In the genomic region with DNA sequence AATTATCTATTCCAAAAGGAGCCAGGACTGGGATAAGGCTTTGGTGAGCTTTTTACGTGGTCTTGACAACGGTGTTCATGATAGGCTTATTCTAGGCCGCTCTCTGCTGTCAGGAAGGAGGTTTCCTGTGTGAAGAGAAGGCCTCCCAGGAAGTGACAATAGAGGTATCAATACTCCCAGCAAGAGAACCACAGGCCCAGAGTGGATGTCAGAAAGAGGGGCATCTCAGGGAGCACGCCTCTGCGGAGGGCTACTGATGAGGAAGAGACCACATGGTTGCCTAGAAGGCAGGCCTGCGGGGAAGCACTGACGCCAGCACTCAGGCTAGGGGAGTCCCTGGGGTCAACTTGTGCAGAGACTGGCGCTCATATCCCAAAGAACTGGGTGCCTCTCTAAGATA, we compare ENCODE assay signal across 2 cellular contexts.
TF ChIP-seq lines count a peak whose summit lies in the region.

No MANE protein-coding gene starts in this region.

TF ChIP-seq in liver, 16 proteins besides CTCF, POLR2A, EP300 and RAD21 (continued from another document):
- TF ChIP-seq, protein P1, sequence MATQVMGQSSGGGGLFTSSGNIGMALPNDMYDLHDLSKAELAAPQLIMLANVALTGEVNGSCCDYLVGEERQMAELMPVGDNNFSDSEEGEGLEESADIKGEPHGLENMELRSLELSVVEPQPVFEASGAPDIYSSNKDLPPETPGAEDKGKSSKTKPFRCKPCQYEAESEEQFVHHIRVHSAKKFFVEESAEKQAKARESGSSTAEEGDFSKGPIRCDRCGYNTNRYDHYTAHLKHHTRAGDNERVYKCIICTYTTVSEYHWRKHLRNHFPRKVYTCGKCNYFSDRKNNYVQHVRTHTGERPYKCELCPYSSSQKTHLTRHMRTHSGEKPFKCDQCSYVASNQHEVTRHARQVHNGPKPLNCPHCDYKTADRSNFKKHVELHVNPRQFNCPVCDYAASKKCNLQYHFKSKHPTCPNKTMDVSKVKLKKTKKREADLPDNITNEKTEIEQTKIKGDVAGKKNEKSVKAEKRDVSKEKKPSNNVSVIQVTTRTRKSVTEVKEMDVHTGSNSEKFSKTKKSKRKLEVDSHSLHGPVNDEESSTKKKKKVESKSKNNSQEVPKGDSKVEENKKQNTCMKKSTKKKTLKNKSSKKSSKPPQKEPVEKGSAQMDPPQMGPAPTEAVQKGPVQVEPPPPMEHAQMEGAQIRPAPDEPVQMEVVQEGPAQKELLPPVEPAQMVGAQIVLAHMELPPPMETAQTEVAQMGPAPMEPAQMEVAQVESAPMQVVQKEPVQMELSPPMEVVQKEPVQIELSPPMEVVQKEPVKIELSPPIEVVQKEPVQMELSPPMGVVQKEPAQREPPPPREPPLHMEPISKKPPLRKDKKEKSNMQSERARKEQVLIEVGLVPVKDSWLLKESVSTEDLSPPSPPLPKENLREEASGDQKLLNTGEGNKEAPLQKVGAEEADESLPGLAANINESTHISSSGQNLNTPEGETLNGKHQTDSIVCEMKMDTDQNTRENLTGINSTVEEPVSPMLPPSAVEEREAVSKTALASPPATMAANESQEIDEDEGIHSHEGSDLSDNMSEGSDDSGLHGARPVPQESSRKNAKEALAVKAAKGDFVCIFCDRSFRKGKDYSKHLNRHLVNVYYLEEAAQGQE (IDR thresholded peaks at IDR 0.05): no peak
- TF ChIP-seq RXRA (IDR thresholded peaks at IDR 0.05) (no peak), HNF4A (conservative IDR thresholded peaks at IDR 0.05) (no peak), HNF4G (IDR thresholded peaks at IDR 0.05) (no peak), TAF1 (conservative IDR thresholded peaks at IDR 0.05) (no peak), NR2F2 (IDR thresholded peaks at IDR 0.05) (no peak), JUND (IDR thresholded peaks at IDR 0.05) (no peak), FOXA2 (IDR thresholded peaks at IDR 0.05) (no peak)
TF ChIP-seq in liver: peak in this region for 0.

TF ChIP-seq in HepG2, 621 proteins besides CTCF, POLR2A, EP300 and RAD21 (continued from another document):
- TF ChIP-seq, protein P2, sequence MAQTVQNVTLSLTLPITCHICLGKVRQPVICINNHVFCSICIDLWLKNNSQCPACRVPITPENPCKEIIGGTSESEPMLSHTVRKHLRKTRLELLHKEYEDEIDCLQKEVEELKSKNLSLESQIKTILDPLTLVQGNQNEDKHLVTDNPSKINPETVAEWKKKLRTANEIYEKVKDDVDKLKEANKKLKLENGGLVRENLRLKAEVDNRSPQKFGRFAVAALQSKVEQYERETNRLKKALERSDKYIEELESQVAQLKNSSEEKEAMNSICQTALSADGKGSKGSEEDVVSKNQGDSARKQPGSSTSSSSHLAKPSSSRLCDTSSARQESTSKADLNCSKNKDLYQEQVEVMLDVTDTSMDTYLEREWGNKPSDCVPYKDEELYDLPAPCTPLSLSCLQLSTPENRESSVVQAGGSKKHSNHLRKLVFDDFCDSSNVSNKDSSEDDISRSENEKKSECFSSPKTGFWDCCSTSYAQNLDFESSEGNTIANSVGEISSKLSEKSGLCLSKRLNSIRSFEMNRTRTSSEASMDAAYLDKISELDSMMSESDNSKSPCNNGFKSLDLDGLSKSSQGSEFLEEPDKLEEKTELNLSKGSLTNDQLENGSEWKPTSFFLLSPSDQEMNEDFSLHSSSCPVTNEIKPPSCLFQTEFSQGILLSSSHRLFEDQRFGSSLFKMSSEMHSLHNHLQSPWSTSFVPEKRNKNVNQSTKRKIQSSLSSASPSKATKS (CRISPR knock-in tag; IDR thresholded peaks at IDR 0.05): no peak
- TF ChIP-seq, protein P3, sequence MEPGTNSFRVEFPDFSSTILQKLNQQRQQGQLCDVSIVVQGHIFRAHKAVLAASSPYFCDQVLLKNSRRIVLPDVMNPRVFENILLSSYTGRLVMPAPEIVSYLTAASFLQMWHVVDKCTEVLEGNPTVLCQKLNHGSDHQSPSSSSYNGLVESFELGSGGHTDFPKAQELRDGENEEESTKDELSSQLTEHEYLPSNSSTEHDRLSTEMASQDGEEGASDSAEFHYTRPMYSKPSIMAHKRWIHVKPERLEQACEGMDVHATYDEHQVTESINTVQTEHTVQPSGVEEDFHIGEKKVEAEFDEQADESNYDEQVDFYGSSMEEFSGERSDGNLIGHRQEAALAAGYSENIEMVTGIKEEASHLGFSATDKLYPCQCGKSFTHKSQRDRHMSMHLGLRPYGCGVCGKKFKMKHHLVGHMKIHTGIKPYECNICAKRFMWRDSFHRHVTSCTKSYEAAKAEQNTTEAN (CRISPR knock-in tag; conservative IDR thresholded peaks at IDR 0.05): no peak
- TF ChIP-seq ZNF263 (CRISPR knock-in tag; IDR thresholded peaks at IDR 0.05): no peak
- no peak for TF ChIP-seq ATF1 (CRISPR knock-in tag; IDR thresholded peaks at IDR 0.05)
- TF ChIP-seq, protein P4, sequence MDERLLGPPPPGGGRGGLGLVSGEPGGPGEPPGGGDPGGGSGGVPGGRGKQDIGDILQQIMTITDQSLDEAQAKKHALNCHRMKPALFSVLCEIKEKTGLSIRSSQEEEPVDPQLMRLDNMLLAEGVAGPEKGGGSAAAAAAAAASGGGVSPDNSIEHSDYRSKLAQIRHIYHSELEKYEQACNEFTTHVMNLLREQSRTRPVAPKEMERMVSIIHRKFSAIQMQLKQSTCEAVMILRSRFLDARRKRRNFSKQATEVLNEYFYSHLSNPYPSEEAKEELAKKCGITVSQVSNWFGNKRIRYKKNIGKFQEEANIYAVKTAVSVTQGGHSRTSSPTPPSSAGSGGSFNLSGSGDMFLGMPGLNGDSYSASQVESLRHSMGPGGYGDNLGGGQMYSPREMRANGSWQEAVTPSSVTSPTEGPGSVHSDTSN (CRISPR knock-in tag; IDR thresholded peaks at IDR 0.05): no peak
- TF ChIP-seq ATAD3A (CRISPR knock-in tag; IDR thresholded peaks at IDR 0.05): no peak
- TF ChIP-seq KLF9 (CRISPR knock-in tag; IDR thresholded peaks at IDR 0.05; ENCODE audit: low read depth): no peak
- TF ChIP-seq CAMTA2 (CRISPR knock-in tag; IDR thresholded peaks at IDR 0.05; ENCODE audit: borderline replicate concordance): no peak
- no peak for TF ChIP-seq ZNF570 (CRISPR knock-in tag; IDR thresholded peaks at IDR 0.05; ENCODE audit: borderline replicate concordance)
- no peak for TF ChIP-seq ARNT (IDR thresholded peaks at IDR 0.05)
- no peak for TF ChIP-seq JDP2 (CRISPR knock-in tag; IDR thresholded peaks at IDR 0.05; ENCODE audit: borderline replicate concordance)
- no peak for TF ChIP-seq ZNF878 (CRISPR knock-in tag; IDR thresholded peaks at IDR 0.05)
- no peak for TF ChIP-seq ZNF337 (CRISPR knock-in tag; IDR thresholded peaks at IDR 0.05; ENCODE audit: borderline replicate concordance, low read depth)
- no peak for TF ChIP-seq PAX8 (CRISPR knock-in tag; IDR thresholded peaks at IDR 0.05; ENCODE audit: borderline replicate concordance)
